33 cellular contexts compared by ENCODE assay signal in the genomic region with DNA sequence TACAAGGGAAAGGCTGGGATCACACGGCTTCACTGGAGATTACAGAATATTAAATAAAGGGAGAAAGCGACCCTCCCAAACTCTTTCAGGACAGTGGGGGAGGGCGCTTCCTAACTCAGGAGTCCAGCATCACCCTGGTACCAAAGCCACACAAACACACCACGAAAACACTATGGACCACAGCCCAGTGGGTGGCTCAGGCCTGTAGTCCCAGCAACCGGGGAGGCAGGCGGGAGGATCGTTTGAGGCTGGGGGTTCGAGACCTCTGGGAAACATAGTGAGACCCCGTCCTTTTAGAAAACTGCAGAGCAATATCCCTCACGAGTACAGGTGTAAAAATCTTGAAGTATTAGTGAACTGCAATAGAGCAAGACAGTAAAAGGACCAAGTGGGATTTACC. TPM values are rescaled to one million over a fixed set of nuclear protein-coding genes. Genes with fewer than 3 reads are reported as not detected.
"Had no signal": no experiment of that assay in that cellular context is flagged by ENCODE, and none has a peak within 500 bp of the region (broad histone marks: within the 10 kb centered on the region; RNA-seq: fewer than 3 reads in every experiment).

No MANE protein-coding gene starts in this region.

- H3K27ac Mint-ChIP-seq: activated CD4-positive, alpha-beta memory T cell treated with anti-CD3 and anti-CD28 coated beads, Interleukin-2, amount 10 ng/mL, durations not matched to agents 7 days and 5 days; activated CD4-positive, alpha-beta T cell treated with anti-CD3 and anti-CD28 coated beads for 36 hours; activated naive CD8-positive, alpha-beta T cell treated with anti-CD3 and anti-CD28 coated beads, Interleukin-2, amount 50 U/mL, for 24 hours; activated T-cell treated with anti-CD3 and anti-CD28 coated beads, Interleukin-2, amount 50 U/mL, for 24 hours had no signal

- H3K27me3 Mint-ChIP-seq: activated CD4-positive, alpha-beta T cell treated with anti-CD3 and anti-CD28 coated beads for 36 hours; activated naive CD8-positive, alpha-beta T cell treated with anti-CD3 and anti-CD28 coated beads, Interleukin-2, amount 50 U/mL, for 24 hours; activated T-cell treated with anti-CD3 and anti-CD28 coated beads, Interleukin-2, amount 50 U/mL, for 24 hours; central memory CD8-positive, alpha-beta T cell had no signal

- H3K4me1 ChIP-seq: SJCRH30 had no signal

- H3K36me3 ChIP-seq: WERI-Rb-1 had no signal

- H3K4me1 Mint-ChIP-seq: activated CD4-positive, alpha-beta memory T cell treated with anti-CD3 and anti-CD28 coated beads, Interleukin-2, amount 10 ng/mL, durations not matched to agents 7 days and 5 days; activated CD4-positive, alpha-beta T cell treated with anti-CD3 and anti-CD28 coated beads for 36 hours; central memory CD8-positive, alpha-beta T cell had no signal

- H3K36me3 Mint-ChIP-seq: activated naive CD4-positive, alpha-beta T cell treated with anti-CD3 and anti-CD28 coated beads, Interleukin-2, amount 50 U/mL, for 72 hours had no signal

- ATAC-seq: activated CD4-positive, alpha-beta T cell treated with anti-CD3 and anti-CD28 coated beads for 36 hours; body of pancreas; Panc1 had no signal

- H3K9me3 Mint-ChIP-seq: activated CD4-positive, alpha-beta memory T cell treated with anti-CD3 and anti-CD28 coated beads, Interleukin-2, amount 10 ng/mL, durations not matched to agents 7 days and 5 days; activated naive CD4-positive, alpha-beta T cell treated with anti-CD3 and anti-CD28 coated beads, Interleukin-2, amount 50 U/mL, for 72 hours; activated naive CD8-positive, alpha-beta T cell treated with anti-CD3 and anti-CD28 coated beads, Interleukin-2, amount 50 U/mL, for 24 hours; activated T-cell treated with anti-CD3 and anti-CD28 coated beads, Interleukin-2, amount 50 U/mL, for 24 hours; activated T-helper 1 cell treated with anti-CD3 and anti-CD28 coated beads, Interleukin-12 subunit alpha, Interleukin-12 subunit beta, Interleukin-2, Interleukin-4 antibody, amounts not matched to agents 30 ng/mL and 10 ng/mL and 1 ng/mL, durations not matched to agents 14 hours and 24 hours and 36 hours; central memory CD8-positive, alpha-beta T cell had no signal

- H3K9me3 ChIP-seq: ascending aorta, body of pancreas, MG63, SJCRH30, SK-N-SH had no signal

- H3K4me3 ChIP-seq: ascending aorta, body of pancreas, MG63, SJCRH30 had no signal

- H3K4me2 ChIP-seq: KMS-11, SK-N-SH had no signal

- DNase-seq: activated CD4-positive, alpha-beta memory T cell treated with anti-CD3 and anti-CD28 coated beads, Interleukin-2, amount 10 ng/mL, durations not matched to agents 7 days and 5 days; activated CD4-positive, alpha-beta T cell treated with anti-CD3 and anti-CD28 coated beads for 36 hours; activated CD4-positive, alpha-beta T cell treated with anti-CD3 and anti-CD28 coated beads, Interleukin-2, amount 50 U/mL, for 1 hour; activated naive CD4-positive, alpha-beta T cell treated with Interleukin-2 at 50 U/mL for 16 hours; activated naive CD8-positive, alpha-beta T cell treated with anti-CD3 and anti-CD28 coated beads, Interleukin-2, amount 50 U/mL, for 24 hours; activated T-cell treated with anti-CD3 and anti-CD28 coated beads, Interleukin-2, amount 50 U/mL, for 24 hours; amniotic stem cell; MG63; MV-4-11; NCI-H1092 treated with DMSO at 0.1 percent for 48 hours; NCI-H1417 treated with DMSO at 0.1 percent for 48 hours; NCI-H1694; NCI-H2029; NCI-H2107; NCI-H345; NCI-H510A; NCI-H526 treated with DMSO at 0.1 percent for 48 hours; NCI-H82; NK-92 treated with Interleukin-12 subunit alpha and Interleukin-12 subunit beta, amount 100 ng/mL, for 24 hours; OCI-M1; Right ventricle myocardium superior; RPMI8226; SJCRH30; SK-N-SH; T-helper 1 cell; WERI-Rb-1 had no signal

- H3K27me3 ChIP-seq: ascending aorta, body of pancreas, MG63, SJCRH30 had no signal

- H3K4me3 Mint-ChIP-seq: activated CD4-positive, alpha-beta memory T cell treated with anti-CD3 and anti-CD28 coated beads, Interleukin-2, amount 10 ng/mL, durations not matched to agents 7 days and 5 days; activated CD4-positive, alpha-beta T cell treated with anti-CD3 and anti-CD28 coated beads for 36 hours; activated naive CD8-positive, alpha-beta T cell treated with anti-CD3 and anti-CD28 coated beads, Interleukin-2, amount 50 U/mL, for 24 hours; activated T-cell treated with anti-CD3 and anti-CD28 coated beads, Interleukin-2, amount 50 U/mL, for 24 hours; activated T-helper 1 cell treated with anti-CD3 and anti-CD28 coated beads, Interleukin-12 subunit alpha, Interleukin-12 subunit beta, Interleukin-2, Interleukin-4 antibody, amounts not matched to agents 30 ng/mL and 10 ng/mL and 1 ng/mL, durations not matched to agents 14 hours and 24 hours and 36 hours; central memory CD8-positive, alpha-beta T cell had no signal

- H3K27ac ChIP-seq: ascending aorta, body of pancreas, KMS-11, SJCRH30, WERI-Rb-1 had no signal

RNA-seq across cellular contexts. Expression of gene TRIM17, which starts 26.0 kb away (rescaled TPM):
- total RNA-seq: ascending aorta, SJCRH30 had no signal
